6 cellular contexts compared by ENCODE assay signal in genomic region chrX:78157846-78158245, GRCh38. TPM values are rescaled to one million over a fixed set of nuclear protein-coding genes. Genes with fewer than 3 reads are reported as not detected.
DNase-seq lines count a peak whose midpoint lies in the region; ATAC-seq, FAIRE-seq and TF ChIP-seq lines count a peak whose summit lies in the region.
"Not testable (repeated sequence)": the region's sequence is repeated elsewhere in the genome, so short reads cannot be mapped to it uniquely, and the experiment has no call there.

No MANE protein-coding gene starts in this region.

- not testable (repeated sequence) for H2AFZ ChIP-seq in PC-9
- peak overlapping the region; percentile 32; the same call in 1 of the 2 replicates for H2AFZ ChIP-seq in K562 (ENCODE audit: low read depth, low read length)

- FAIRE-seq in K562 (lab: Jason Lieb, UNC), result not testable (repeated sequence)

- H3K9ac ChIP-seq in K562 (ENCODE audit: insufficient read depth in 1 of 2, low read depth in 2 of 2, low read length in 2 of 2), result not testable (repeated sequence)

- not testable (repeated sequence) for TF ChIP-seq RAD21 in K562 (CRISPR knock-in tag; conservative IDR thresholded peaks at IDR 0.05 in 1 of 2, IDR thresholded peaks at IDR 0.05 in 1 of 2)

- not testable (repeated sequence) for ATAC-seq in T-helper 17 cell
- ATAC-seq in K562, result peak; percentile 82

- DNase-seq in COLO829 (ENCODE audit: low spot score) (peak; percentile 3), HT-29 (ENCODE audit: low spot score) (peak; percentile 21), K562 (ENCODE audit: extremely low read depth in 1 of 4, low spot score in 3 of 4) (peak in 1 of 4 experiments; percentile 21), posterior vena cava (ENCODE audit: low spot score) (peak; percentile 68)
- DNase-seq in PC-9, T-helper 17 cell: not testable (repeated sequence)

- CTCF ChIA-PET in PC-9 (lab: Charles Lee); K562 (lab: Yijun Ruan, JAX; ENCODE audit: low intra/inter-chr PET ratio): not testable (repeated sequence)

- H3K9me3 ChIP-seq in PC-9 (ENCODE audit: insufficient read depth, low read depth); T-helper 17 cell (ENCODE audit: control insufficient read depth, low read length, poor library complexity, severe bottlenecking); K562 (replicated peaks; ENCODE audit: control insufficient read depth, insufficient read depth, low read depth, low read length): not testable (repeated sequence)

- not testable (repeated sequence) for H4K20me1 ChIP-seq in PC-9 (ENCODE audit: insufficient read depth); K562 (replicated peaks; ENCODE audit: control insufficient read depth, insufficient read depth, low read length)

- in situ Hi-C loops in K562 (cut with MboI), result not testable (repeated sequence)

- not testable (repeated sequence) for TF ChIP-seq POLR2A in K562 (conservative IDR thresholded peaks at IDR 0.05)

- not testable (repeated sequence) for H3K4me3 ChIP-seq in PC-9, K562

- H3K4me2 ChIP-seq in PC-9 (peak overlapping the region; percentile 54), K562 (ENCODE audit: insufficient read depth, low read length) (peak overlapping the region; percentile 56)

- H3K27me3 ChIP-seq in PC-9 (ENCODE audit: insufficient read depth, low read depth); K562 (ENCODE audit: control insufficient read depth in 2 of 2, insufficient read depth in 2 of 2, low read length in 2 of 2): not testable (repeated sequence)

- peak overlapping the region; percentile 39 for H3K4me3 Mint-ChIP-seq in T-helper 17 cell

- not testable (repeated sequence) for TF ChIP-seq CTCF in PC-9 (conservative IDR thresholded peaks at IDR 0.05); K562 (IDR thresholded peaks at IDR 0.05 in 2 of 3, conservative IDR thresholded peaks at IDR 0.05 in 1 of 3; ENCODE audit: insufficient read depth in 2 of 3, low read depth in 1 of 3, low read length in 3 of 3)

- H3K9me1 ChIP-seq in K562 (ENCODE audit: control insufficient read depth, insufficient read depth, low read length), result not testable (repeated sequence)

- not testable (repeated sequence) for H3K27ac ChIP-seq in PC-9; K562 (ENCODE audit: extremely low read depth, low read depth, low read length)

- not testable (repeated sequence) for H3K9me2 ChIP-seq in PC-9 (ENCODE audit: insufficient read depth)

- H3K4me1 Mint-ChIP-seq in T-helper 17 cell, result not testable (repeated sequence)

- not testable (repeated sequence) for BruUV-seq in PC-9 (replicated peaks; lab: Mats Ljungman, UMichigan); K562 (replicated peaks; lab: Mats Ljungman, UMichigan)

- H3K79me2 ChIP-seq in PC-9 (ENCODE audit: low read depth); K562 (ENCODE audit: control insufficient read depth, insufficient read depth, low read length): not testable (repeated sequence)

- WGBS in K562 (ENCODE audit: insufficient coverage, low coverage, missing lambda C conversion rate), result 11% methylated on average over 5 of the region's 10 CpGs

- not testable (repeated sequence) for H3K4me1 ChIP-seq in PC-9 (replicated peaks; ENCODE audit: insufficient read depth); K562 (replicated peaks in 1 of 2; ENCODE audit: control insufficient read depth in 2 of 2, insufficient read depth in 2 of 2, low read length in 2 of 2)

- not testable (repeated sequence) for H3F3A ChIP-seq in PC-9 (ENCODE audit: insufficient read depth, low read depth)

- TF ChIP-seq EP300 in K562 (IDR thresholded peaks at IDR 0.05; ENCODE audit: low read length), result not testable (repeated sequence)

- not testable (repeated sequence) for H3K36me3 ChIP-seq in PC-9 (ENCODE audit: low read depth); K562 (ENCODE audit: control insufficient read depth, insufficient read depth, low read length)

- intact Hi-C loops in PC-9 (cut with micrococcal nuclease; ENCODE audit: unreplicated experiment); K562 (cut with micrococcal nuclease); posterior vena cava (cut with DNase I): not testable (repeated sequence)

- POLR2A ChIA-PET in PC-9 (lab: Charles Lee; ENCODE audit: unreplicated experiment); K562 (lab: Yijun Ruan, JAX): not testable (repeated sequence)

- peak overlapping the region; percentile 47 for H3K27ac Mint-ChIP-seq in T-helper 17 cell

- not testable (repeated sequence) for H3K36me3 Mint-ChIP-seq in T-helper 17 cell (ENCODE audit: low read depth)

- not testable (repeated sequence) for H3K27me3 Mint-ChIP-seq in T-helper 17 cell

RNA-seq across cellular contexts. Expression of gene TAF9B, which starts 18.4 kb away (rescaled TPM):
- total RNA-seq in HT-29 (2014; rRNA removed; shearing (Covaris generic)), result 6.1 and 9.5 TPM in 2 replicates
- 8.8 and 11.4 TPM in 2 replicates for total RNA-seq in PC-9 (2021)
- total RNA-seq in T-helper 17 cell, result 10 to 100 TPM; 10.3 to 12.6 TPM
- 3.8 and 8.3 TPM in 2 replicates for total RNA-seq in K562 (2011; cell fraction: chromatin; rRNA removed; ENCODE audit: low replicate concordance)
- total RNA-seq in K562 (2011; cell fraction: nucleolus; rRNA removed), result 2.7 and 2.8 TPM in 2 replicates
- total RNA-seq in K562 (2011; cell fraction: nucleoplasm; rRNA removed), result 5.7 and 6.9 TPM in 2 replicates
- total RNA-seq in K562 (2014; rRNA removed), result 10.9 and 16.1 TPM in 2 replicates
- total RNA-seq in K562 (2014; rRNA removed; fragmentation: Illumina TruSeq; extraction: Trizol), result 28.1 and 31.4 TPM in 2 replicates
- total RNA-seq in K562 (2015; rRNA removed; fragmentation: Illumina TruSeq; extraction: Trizol), result 20.6 and 20.8 TPM in 2 replicates
- 18.6 and 19.1 TPM in 2 replicates for total RNA-seq in K562 (2021)
- polyA plus RNA-seq in K562 (2011; rRNA removed), result 32.9 and 42.1 TPM in 2 replicates
- polyA plus RNA-seq in K562 (2011; cell fraction: cytosol; rRNA removed), result 17.4 and 21.0 TPM in 2 replicates
- polyA plus RNA-seq in K562 (2011; cell fraction: nucleus; rRNA removed), result 5.1 and 7.7 TPM in 2 replicates
- polyA plus RNA-seq in K562 (2012), result 17.5 and 18.3 TPM in 2 replicates
- 26.2 and 30.3 TPM in 2 replicates for polyA plus RNA-seq in K562 (2014; fragmentation: Illumina TruSeq; extraction: Trizol)
- polyA plus RNA-seq in K562 (2014; fragmentation: Nextera tagmentation; extraction: Ambion mirVana), result 10 to 100 TPM; 19.3 to 36.5 TPM
- 16.7 and 17.7 TPM in 2 replicates for polyA plus RNA-seq in K562 (2014; rRNA removed)
- 34.1 and 43.3 TPM in 2 replicates for polyA minus RNA-seq in K562 (2011; rRNA and poly(A)+ RNA removed)
- polyA minus RNA-seq in K562 (2011; cell fraction: cytosol; rRNA and poly(A)+ RNA removed), result 9.6 and 12.9 TPM in 2 replicates
- 4.8 and 6.9 TPM in 2 replicates for polyA minus RNA-seq in K562 (2011; cell fraction: nucleus; rRNA and poly(A)+ RNA removed)
- 10 to 100 TPM; 28.3 to 30.4 TPM for total RNA-seq in posterior vena cava

RNA-seq across cellular contexts. Expression of gene PGK1, which starts 53.8 kb away (rescaled TPM):
- 241 and 250 TPM in 2 replicates for total RNA-seq in HT-29 (2014; rRNA removed; shearing (Covaris generic))
- total RNA-seq in PC-9 (2021) (320 and 409 TPM in 2 replicates), T-helper 17 cell (100 to 1,000 TPM; 256 to 258 TPM), K562 (2014; rRNA removed) (199 and 230 TPM in 2 replicates), K562 (2014; rRNA removed; fragmentation: Illumina TruSeq; extraction: Trizol) (378 and 428 TPM in 2 replicates), K562 (2015; rRNA removed; fragmentation: Illumina TruSeq; extraction: Trizol) (253 and 265 TPM in 2 replicates), K562 (2021) (397 and 412 TPM in 2 replicates), posterior vena cava (100 to 1,000 TPM; 222 to 323 TPM)
- 215 and 344 TPM in 2 replicates for total RNA-seq in K562 (2011; cell fraction: chromatin; rRNA removed; ENCODE audit: low replicate concordance)
- 122 and 149 TPM in 2 replicates for total RNA-seq in K562 (2011; cell fraction: nucleolus; rRNA removed)
- total RNA-seq in K562 (2011; cell fraction: nucleoplasm; rRNA removed), result 251 and 270 TPM in 2 replicates
- polyA plus RNA-seq in K562 (2011; rRNA removed) (1,361 and 1,378 TPM in 2 replicates), K562 (2014; fragmentation: Illumina TruSeq; extraction: Trizol) (332 and 352 TPM in 2 replicates), K562 (2014; fragmentation: Nextera tagmentation; extraction: Ambion mirVana) (100 to 1,000 TPM; 541 to 543 TPM), K562 (2014; rRNA removed) (294 and 317 TPM in 2 replicates)
- 471 and 871 TPM in 2 replicates for polyA plus RNA-seq in K562 (2011; cell fraction: cytosol; rRNA removed)
- polyA plus RNA-seq in K562 (2011; cell fraction: nucleus; rRNA removed), result 372 and 830 TPM in 2 replicates
- 355 and 529 TPM in 2 replicates for polyA plus RNA-seq in K562 (2012)
- polyA minus RNA-seq in K562 (2011; rRNA and poly(A)+ RNA removed), result 737 and 825 TPM in 2 replicates
- 247 and 288 TPM in 2 replicates for polyA minus RNA-seq in K562 (2011; cell fraction: cytosol; rRNA and poly(A)+ RNA removed)
- 69.6 and 149 TPM in 2 replicates for polyA minus RNA-seq in K562 (2011; cell fraction: nucleus; rRNA and poly(A)+ RNA removed)
